8 cellular contexts compared by ENCODE assay signal in genomic region chr7:1531979-1532455, GRCh38.
DNase-seq lines count a peak whose midpoint lies in the region; ATAC-seq and TF ChIP-seq lines count a peak whose summit lies in the region.

No MANE protein-coding gene starts in this region.

- peaks cover 33% of the 10 kb centered on the region for H3K27me3 Mint-ChIP-seq in nephron (ENCODE audit: low read depth)

- peak overlapping the region; percentile 61 to 89 (median 86) for H3K27ac Mint-ChIP-seq in nephron

- H3K4me3 ChIP-seq in AG10803 (ENCODE audit: low read length) (peak overlapping the region; percentile 76), choroid plexus epithelial cell (ENCODE audit: low read depth, low read length) (peak overlapping the region; percentile 74)

- DNase-seq in AG10803 (ENCODE audit: low read depth) (no peak), LoVo (ENCODE audit: low spot score) (peak; percentile 37), choroid plexus epithelial cell (ENCODE audit: low read depth) (peak; percentile 35), OCI-M2 (lab: John Stamatoyannopoulos, UW; ENCODE audit: unreplicated experiment) (no peak)

- H3K9me3 Mint-ChIP-seq in nephron, result no peaks in the 10 kb centered on the region

- H3K36me3 Mint-ChIP-seq in nephron (ENCODE audit: low read depth), result no peaks in the 10 kb centered on the region

- H3K4me3 Mint-ChIP-seq in nephron, result peak overlapping the region; percentile 86 to 89 (median 88)

- H3K4me1 Mint-ChIP-seq in nephron, result peaks cover 21% of the 10 kb centered on the region

- no peak for ATAC-seq in GM21576 (IDR thresholded peaks at IDR 0.05; ENCODE audit: unreplicated experiment)
- ATAC-seq in HG03097 (IDR thresholded peaks at IDR 0.05; ENCODE audit: low FRiP score, unreplicated experiment), result no peak
- ATAC-seq in HG03108 (IDR thresholded peaks at IDR 0.05; ENCODE audit: unreplicated experiment), result no peak

- no peak for TF ChIP-seq CTCF in AG10803 (conservative IDR thresholded peaks at IDR 0.05; ENCODE audit: low read length)
- no peak for TF ChIP-seq CTCF in choroid plexus epithelial cell (conservative IDR thresholded peaks at IDR 0.05; ENCODE audit: low read depth, low read length)
- TF ChIP-seq CTCF in nephron (IDR thresholded peaks at IDR 0.05; ENCODE audit: unreplicated experiment in 3 of 3), result no peak

Comparison
In these comparisons a context has a peak if more than half of its experiments do, and no peak if none do; other contexts are left out.
1. DNase-seq: peak in LoVo (single experiment) and choroid plexus epithelial cell (single experiment); none in AG10803 (single experiment) and OCI-M2 (single experiment).